Comparison of ENCODE assay signal across 8 cellular contexts in genomic region chr14:65095633-65096205, GRCh38. TPM values are rescaled to one million over a fixed set of nuclear protein-coding genes. Genes with fewer than 3 reads are reported as not detected.
DNase-seq lines count a peak whose midpoint lies in the region; ATAC-seq and TF ChIP-seq lines count a peak whose summit lies in the region.

No MANE protein-coding gene starts in this region.

- TF ChIP-seq EP300 in sigmoid colon (IDR thresholded peaks at IDR 0.05), result no peak

- no peak for TF ChIP-seq POLR2A in sigmoid colon (IDR thresholded peaks at IDR 0.05)

- peaks cover 0 to 81% (median 75%) of the 10 kb centered on the region in 4 donors for H3K4me1 ChIP-seq in sigmoid colon

- no peak overlapping the region for H3K4me3 ChIP-seq in sigmoid colon

- peak overlapping the region; percentile 41 for H3K27ac Mint-ChIP-seq in T-helper 2 cell treated with Interferon-gamma antibody and Interleukin-4, amounts not matched to agents 5 μg/mL and 100 μg/mL, for 36 hours

- intact Hi-C loops in sigmoid colon (cut with DNase I), result loop anchor here (5.0 to 10.0 kb wide), 2 partner anchors 68 to 1371 kb away; partner anchors contain the start of gene SGPP1

- peak overlapping the region; percentile 59 to 96 (median 75) for H3K27ac ChIP-seq in sigmoid colon

- peak overlapping the region; percentile 54 for H3K4me3 Mint-ChIP-seq in T-helper 2 cell treated with Interferon-gamma antibody and Interleukin-4, amounts not matched to agents 5 μg/mL and 100 μg/mL, for 36 hours

- no peak for TF ChIP-seq CTCF in sigmoid colon (IDR thresholded peaks at IDR 0.05)

- no peaks in the 10 kb centered on the region for H3K27me3 ChIP-seq in sigmoid colon

- H3K9me3 Mint-ChIP-seq in T-helper 2 cell treated with Interferon-gamma antibody and Interleukin-4, amounts not matched to agents 5 μg/mL and 100 μg/mL, for 36 hours, result no peaks in the 10 kb centered on the region

- no peaks in the 10 kb centered on the region for H3K27me3 Mint-ChIP-seq in T-helper 2 cell treated with Interferon-gamma antibody and Interleukin-4, amounts not matched to agents 5 μg/mL and 100 μg/mL, for 36 hours (ENCODE audit: low read depth)

- DNase-seq in DMS79 (lab: John Stamatoyannopoulos, UW), result peak; percentile 82
- DNase-seq in T-helper 2 cell treated with Interferon-gamma antibody and Interleukin-4, amounts not matched to agents 5 μg/mL and 100 μg/mL, for 36 hours (ENCODE audit: low spot score), result no peak
- DNase-seq in globus pallidus (ENCODE audit: low spot score), result peak; percentile 85
- DNase-seq in sigmoid colon, result peak; percentile 91
- no peak for DNase-seq in HuH-7 (ENCODE audit: low spot score)
- DNase-seq in HPDE6-E6E7 (ENCODE audit: extremely low spot score), result no peak
- DNase-seq in SIG-M5 treated with dmso at 0.1 percent for 504 hours (lab: John Stamatoyannopoulos, UW; ENCODE audit: unreplicated experiment), result no peak

- WGBS in sigmoid colon, 2 donors, result 12 to 45% methylated on average over 3 of the region's 3 CpGs

- no peak for ATAC-seq in HG02759 (IDR thresholded peaks at IDR 0.05; ENCODE audit: unreplicated experiment)

- peaks cover 76% of the 10 kb centered on the region for H3K36me3 Mint-ChIP-seq in T-helper 2 cell treated with Interferon-gamma antibody and Interleukin-4, amounts not matched to agents 5 μg/mL and 100 μg/mL, for 36 hours (ENCODE audit: low read depth)

- H3K9me3 ChIP-seq in sigmoid colon, result no peaks in the 10 kb centered on the region

- H3K36me3 ChIP-seq in sigmoid colon, result peaks cover 15 to 36% (median 26%) of the 10 kb centered on the region in 4 donors

- peaks cover 60% of the 10 kb centered on the region for H3K4me1 Mint-ChIP-seq in T-helper 2 cell treated with Interferon-gamma antibody and Interleukin-4, amounts not matched to agents 5 μg/mL and 100 μg/mL, for 36 hours (ENCODE audit: low read depth)

RNA-seq across cellular contexts. Expression of gene MAX, which starts 6.6 kb away (rescaled TPM):
- 10 to 100 TPM; 61.6 to 71.7 (median 65.0) TPM for total RNA-seq in sigmoid colon
- 100 to 1,000 TPM in 1 of 3 donors, 10 to 100 TPM in 2; 58.8 to 119 (median 93.7) TPM for polyA plus RNA-seq in sigmoid colon

Comparison
In these comparisons a context has a peak if more than half of its experiments do, and no peak if none do; other contexts are left out.
1. DNase-seq: peak in DMS79 (single experiment), globus pallidus (single experiment) and sigmoid colon (single experiment); none in T-helper 2 cell treated with Interferon-gamma antibody and Interleukin-4, amounts not matched to agents 5 μg/mL and 100 μg/mL, for 36 hours (single experiment), HuH-7 (single experiment), HPDE6-E6E7 (single experiment) and SIG-M5 treated with dmso at 0.1 percent for 504 hours (single experiment).